In the genomic region with DNA sequence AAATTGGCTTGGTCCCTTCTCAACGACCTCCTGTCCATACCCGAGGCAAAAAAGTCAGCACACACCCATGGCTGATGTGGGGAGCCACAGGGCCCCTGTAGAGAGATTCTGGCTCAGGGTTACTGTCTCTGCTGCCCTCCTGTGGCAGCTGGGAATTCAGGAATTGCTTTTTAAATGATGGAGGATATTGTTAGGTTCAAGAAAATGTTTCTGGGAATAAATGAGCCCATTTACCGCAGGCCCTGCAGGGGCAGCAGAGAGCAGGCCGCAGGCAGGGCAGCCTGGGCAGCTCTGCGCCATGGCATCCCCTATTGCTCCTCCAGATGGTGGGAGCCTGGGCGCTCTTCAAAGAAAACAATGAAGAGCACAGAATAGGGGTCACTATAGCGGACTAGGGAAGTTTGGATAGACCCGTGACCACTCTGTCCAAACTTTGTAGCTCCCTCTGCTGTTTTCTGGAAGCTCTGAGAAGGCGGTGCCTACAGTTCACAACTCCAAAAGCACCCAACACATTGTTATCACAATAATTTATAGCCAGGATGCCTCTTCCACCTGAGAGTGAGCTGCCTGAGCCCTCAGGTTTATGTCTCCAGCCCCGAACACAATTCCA, we compare ENCODE assay signal across 8 cellular contexts.
A peak's percentile ranks its signal among the peaks of the same experiment; 100 is the strongest.
DNase-seq lines count a peak whose midpoint lies in the region; ATAC-seq and TF ChIP-seq lines count a peak whose summit lies in the region.

No MANE protein-coding gene starts in this region.

- in situ Hi-C loops in G401 (cut with HindIII; ENCODE audit: low sequenced_read_pairs): no loop called here

- H3K27ac Mint-ChIP-seq in neural progenitor cell: no peak overlapping the region

- no peaks in the 10 kb centered on the region for H4K20me1 ChIP-seq in neural progenitor cell (ENCODE audit: low read depth)

- no peak overlapping the region for H3K4me2 ChIP-seq in neural progenitor cell

- TF ChIP-seq CTCF in cardiac fibroblast (IDR thresholded peaks at IDR 0.05; ENCODE audit: low read depth, low read length): peak; percentile 71
- TF ChIP-seq CTCF in neural progenitor cell (IDR thresholded peaks at IDR 0.05): peak; percentile 56
- no peak for TF ChIP-seq CTCF in vagina (IDR thresholded peaks at IDR 0.05)
- TF ChIP-seq CTCF in tibial artery (IDR thresholded peaks at IDR 0.05): no peak

- H3K9me3 ChIP-seq in neural progenitor cell (ENCODE audit: low read depth) (no peaks in the 10 kb centered on the region), vagina (no peaks in the 10 kb centered on the region), tibial artery (no peaks in the 10 kb centered on the region)

- DNase-seq in A172 (ENCODE audit: low spot score) (peak; percentile 41), G401 (ENCODE audit: low spot score) (peak; percentile 31), NCI-H2171 (lab: John Stamatoyannopoulos, UW) (peak; percentile 14), cardiac fibroblast (ENCODE audit: low read depth in 2 of 2) (peak; percentile 29 to 59), neural progenitor cell (ENCODE audit: low spot score) (peak; percentile 29), vagina (ENCODE audit: extremely low spot score in 2 of 2) (no peak), tibial artery (no peak)

- intact Hi-C loops in vagina (cut with DNase I): no loop called here
- intact Hi-C loops in tibial artery (cut with DNase I; ENCODE audit: low total_unique reads): no loop called here

- H3K4me3 ChIP-seq in cardiac fibroblast (replicated peaks in 1 of 2; ENCODE audit: low read depth in 2 of 2, low read length in 2 of 2) (no peak overlapping the region), neural progenitor cell (no peak overlapping the region), vagina (no peak overlapping the region), tibial artery (no peak overlapping the region)

- no peak overlapping the region for H2AFZ ChIP-seq in neural progenitor cell (replicated peaks)

- peaks cover 11% of the 10 kb centered on the region for H3K9me3 Mint-ChIP-seq in neural progenitor cell

- H3K36me3 ChIP-seq in neural progenitor cell (no peaks in the 10 kb centered on the region), vagina (no peaks in the 10 kb centered on the region), tibial artery (no peaks in the 10 kb centered on the region)

- H3F3A ChIP-seq in neural progenitor cell (ENCODE audit: low read depth): no peaks in the 10 kb centered on the region

- H3K4me1 ChIP-seq in neural progenitor cell (no peaks in the 10 kb centered on the region), vagina (no peaks in the 10 kb centered on the region), tibial artery (no peaks in the 10 kb centered on the region)

- H3K9ac ChIP-seq in neural progenitor cell: no peak overlapping the region

- TF ChIP-seq POLR2A in vagina (IDR thresholded peaks at IDR 0.05): no peak

- no peaks in the 10 kb centered on the region for H3K27me3 ChIP-seq in neural progenitor cell
- no peaks in the 10 kb centered on the region for H3K27me3 ChIP-seq in vagina
- H3K27me3 ChIP-seq in tibial artery: no peaks in the 10 kb centered on the region

- H3K27ac ChIP-seq in neural progenitor cell: no peak overlapping the region
- no peak overlapping the region for H3K27ac ChIP-seq in vagina
- H3K27ac ChIP-seq in tibial artery: no peak overlapping the region

- H3K4me3 Mint-ChIP-seq in neural progenitor cell: no peak overlapping the region

- no peaks in the 10 kb centered on the region for H3K4me1 Mint-ChIP-seq in neural progenitor cell

- no peaks in the 10 kb centered on the region for H3K27me3 Mint-ChIP-seq in neural progenitor cell (ENCODE audit: insufficient read depth, low read depth)

- no peaks in the 10 kb centered on the region for H3K79me2 ChIP-seq in neural progenitor cell (ENCODE audit: low read depth)

- ATAC-seq in GM21576 (IDR thresholded peaks at IDR 0.05; ENCODE audit: unreplicated experiment): no peak

- peaks cover 5% of the 10 kb centered on the region for H3K36me3 Mint-ChIP-seq in neural progenitor cell

Comparison
In these comparisons a context has a peak if more than half of its experiments do, and no peak if none do; other contexts are left out.
1. DNase-seq: peak in A172 (single experiment), G401 (single experiment), NCI-H2171 (single experiment), cardiac fibroblast (2 of 2) and neural progenitor cell (single experiment); none in vagina (0 of 2) and tibial artery (0 of 2).
2. CTCF ChIP-seq: peak in cardiac fibroblast (single experiment) and neural progenitor cell (single experiment); none in vagina (0 of 3) and tibial artery (0 of 2).